ENCODE assay signal across 1 cellular context in genomic region chr4:6989331-6989923, GRCh38.
TF ChIP-seq lines count a peak whose summit lies in the region.

No MANE protein-coding gene starts in this region.

TF ChIP-seq in H1, 55 proteins besides CTCF, POLR2A, EP300 and RAD21:
- TF ChIP-seq CEBPB (IDR thresholded peaks at IDR 0.05; ENCODE audit: low read depth, low read length) (no peak), JUN (IDR thresholded peaks at IDR 0.05; ENCODE audit: low read depth, low read length) (no peak), RXRA (IDR thresholded peaks at IDR 0.05; ENCODE audit: insufficient read depth, low read depth, low read length) (no peak), CHD1 (IDR thresholded peaks at IDR 0.05; ENCODE audit: low read depth, low read length) (no peak), USF2 (IDR thresholded peaks at IDR 0.05; ENCODE audit: low read length) (no peak), RBBP5 (IDR thresholded peaks at IDR 0.05; ENCODE audit: borderline replicate concordance, low read depth, low read length) (no peak), KDM1A (IDR thresholded peaks at IDR 0.05; ENCODE audit: borderline replicate concordance, low read length) (no peak), BCL11A (IDR thresholded peaks at IDR 0.05; ENCODE audit: low read depth in 2 of 2, low read length in 2 of 2) (no peak), RFX5 (IDR thresholded peaks at IDR 0.05; ENCODE audit: borderline replicate concordance, low read depth, low read length) (no peak), SP2 (IDR thresholded peaks at IDR 0.05; ENCODE audit: low read length) (no peak), EZH2 (IDR thresholded peaks at IDR 0.05; ENCODE audit: low read depth, low read length, severe bottlenecking) (no peak)
